10 cellular contexts compared by ENCODE assay signal in genomic region chr16:69924777-69925191, GRCh38. TPM values are rescaled to one million over a fixed set of nuclear protein-coding genes. Genes with fewer than 3 reads are reported as not detected.
DNase-seq lines count a peak whose midpoint lies in the region; ATAC-seq and TF ChIP-seq lines count a peak whose summit lies in the region.
"Had no signal": no experiment of that assay in that cellular context is flagged by ENCODE, and none has a peak within 500 bp of the region (broad histone marks: within the 10 kb centered on the region; RNA-seq: fewer than 3 reads in every experiment).

No MANE protein-coding gene starts in this region.

- H2BK120ac ChIP-seq in IMR-90 (ENCODE audit: low read depth, low read length), result peak overlapping the region; percentile 87

- intact Hi-C loops in IMR-90 (cut with micrococcal nuclease) (no loop called here), esophagus muscularis mucosa (cut with DNase I) (loop anchor here (5.0 kb wide), 1 partner anchor 62 kb away; no protein-coding TSS in a partner anchor), tibial artery (cut with DNase I; ENCODE audit: low total_unique reads) (no loop called here)

- peak overlapping the region; percentile 81 for H2BK5ac ChIP-seq in IMR-90 (ENCODE audit: low read depth, low read length, poor library complexity, severe bottlenecking)

- H3K4me1 Mint-ChIP-seq in mesothelial cell of epicardium, result peaks cover 26% of the 10 kb centered on the region
- H3K4me1 Mint-ChIP-seq in natural killer cell treated with Interleukin-12 subunit alpha and Interleukin-12 subunit beta and Interleukin-15 and Interleukin-18, amount 100 ng/mL, for 72 hours (ENCODE audit: low read depth in 2 of 2), result peaks cover 0 to 4% of the 10 kb centered on the region in 2 donors

- H3K4ac ChIP-seq in IMR-90 (ENCODE audit: low read depth, low read length), result peak overlapping the region; percentile 92

- H2BK20ac ChIP-seq in IMR-90 (ENCODE audit: low read depth, low read length), result peak overlapping the region; percentile 80; the same call in 1 of the 2 replicates

- H3K23ac ChIP-seq in IMR-90 (ENCODE audit: low read depth, low read length), result peak overlapping the region; percentile 68; the same call in 1 of the 2 replicates

- ATAC-seq in IMR-90 (ENCODE audit: low read depth) (peak; percentile 81), GM18909 (IDR thresholded peaks at IDR 0.05; ENCODE audit: poor library complexity, unreplicated experiment) (no peak)
- no peak for ATAC-seq in natural killer cell treated with Interleukin-12 subunit alpha and Interleukin-12 subunit beta and Interleukin-15 and Interleukin-18, amount 100 ng/mL, for 72 hours

- no peaks in the 10 kb centered on the region for H4K20me1 ChIP-seq in IMR-90 (ENCODE audit: insufficient read depth, low read length)

- peak overlapping the region; percentile 44 for H3K4me2 ChIP-seq in IMR-90 (ENCODE audit: low read depth, low read length)

- no peaks in the 10 kb centered on the region for H3K9me3 ChIP-seq in IMR-90 (ENCODE audit: control insufficient read depth, insufficient read depth, low read length)
- no peaks in the 10 kb centered on the region for H3K9me3 ChIP-seq in esophagus muscularis mucosa
- H3K9me3 ChIP-seq in tibial artery, result no peaks in the 10 kb centered on the region

- DNase-seq in IMR-90 (peak; percentile 81), esophagus muscularis mucosa (ENCODE audit: extremely low spot score) (no peak), mesothelial cell of epicardium (ENCODE audit: low spot score in 2 of 2, unreplicated experiment in 2 of 2) (no peak), tibial artery (peak; percentile 77 to 94), GOT3 (lab: John Stamatoyannopoulos, UW) (no peak), D341Med (ENCODE audit: low spot score) (no peak)
- DNase-seq in natural killer cell treated with Interleukin-12 subunit alpha and Interleukin-12 subunit beta and Interleukin-15 and Interleukin-18, amount 100 ng/mL, for 72 hours (ENCODE audit: low spot score), result no peak
- DNase-seq: NCI-H446 treated with DMSO at 0.1 percent for 48 hours had no signal

- no peaks in the 10 kb centered on the region for H3K27me3 Mint-ChIP-seq in mesothelial cell of epicardium (ENCODE audit: low read depth)
- H3K27me3 Mint-ChIP-seq in natural killer cell treated with Interleukin-12 subunit alpha and Interleukin-12 subunit beta and Interleukin-15 and Interleukin-18, amount 100 ng/mL, for 72 hours, result no peaks in the 10 kb centered on the region

- peaks cover 7% of the 10 kb centered on the region for H3K36me3 Mint-ChIP-seq in mesothelial cell of epicardium
- H3K36me3 Mint-ChIP-seq in natural killer cell treated with Interleukin-12 subunit alpha and Interleukin-12 subunit beta and Interleukin-15 and Interleukin-18, amount 100 ng/mL, for 72 hours, result peaks cover 5% of the 10 kb centered on the region

- peak overlapping the region; percentile 84 for H3K14ac ChIP-seq in IMR-90 (replicated peaks; ENCODE audit: low read depth, low read length)

- peak overlapping the region; percentile 38 for H2AK9ac ChIP-seq in IMR-90 (replicated peaks; ENCODE audit: low read depth, low read length, poor library complexity)

- CTCF ChIA-PET in IMR-90 (lab: Yijun Ruan, JAX), result no interaction called here

- peak overlapping the region; percentile 89 to 90; a peak in 3 of 4 replicates for H4K8ac ChIP-seq in IMR-90 (ENCODE audit: low read depth in 2 of 2, low read length in 2 of 2)

- no peak for TF ChIP-seq POLR2A in IMR-90 (IDR thresholded peaks at IDR 0.05; ENCODE audit: low read depth, low read length)
- no peak for TF ChIP-seq POLR2A in esophagus muscularis mucosa (IDR thresholded peaks at IDR 0.05; ENCODE audit: low read depth)

- peak overlapping the region; percentile 90 for H4K5ac ChIP-seq in IMR-90 (ENCODE audit: low read depth, low read length)

- H3K27ac ChIP-seq in IMR-90 (ENCODE audit: insufficient read depth, low read length) (peak overlapping the region; percentile 58), esophagus muscularis mucosa (replicated peaks in 1 of 4) (peak overlapping the region; percentile 51 to 77 (median 74)), tibial artery (peak overlapping the region; percentile 96 to 97)
- H3K27ac ChIP-seq: HL-60 had no signal

- H3K36me3 ChIP-seq in IMR-90 (ENCODE audit: control insufficient read depth, insufficient read depth, low read length), result no peaks in the 10 kb centered on the region
- peaks cover 0 to 13% (median 7%) of the 10 kb centered on the region in 4 donors for H3K36me3 ChIP-seq in esophagus muscularis mucosa
- peaks cover 7 to 8% (median 7%) of the 10 kb centered on the region in 3 donors for H3K36me3 ChIP-seq in tibial artery

- TF ChIP-seq CTCF in IMR-90 (conservative IDR thresholded peaks at IDR 0.05; ENCODE audit: low read depth, low read length) (no peak), esophagus muscularis mucosa (IDR thresholded peaks at IDR 0.05) (no peak), mesothelial cell of epicardium (IDR thresholded peaks at IDR 0.05; ENCODE audit: unreplicated experiment) (no peak), tibial artery (IDR thresholded peaks at IDR 0.05) (no peak)

- TF ChIP-seq RAD21 in IMR-90 (IDR thresholded peaks at IDR 0.05; ENCODE audit: low read length), result 0 out of 2 replicates have a peak, but pooled peaks have one; percentile 9

- H3K4me3 ChIP-seq in IMR-90 (ENCODE audit: insufficient read depth, low read depth, low read length) (no peak overlapping the region), esophagus muscularis mucosa (peak overlapping the region; percentile 1 to 48 (median 38)), tibial artery (peak overlapping the region; percentile 56 to 59)

- no peak overlapping the region for H3K56ac ChIP-seq in IMR-90 (ENCODE audit: extremely low read depth, insufficient read depth, low read length)

- H3K4me3 Mint-ChIP-seq in mesothelial cell of epicardium, result no peak overlapping the region
- H3K4me3 Mint-ChIP-seq in natural killer cell treated with Interleukin-12 subunit alpha and Interleukin-12 subunit beta and Interleukin-15 and Interleukin-18, amount 100 ng/mL, for 72 hours, result no peak overlapping the region

- H3K9me1 ChIP-seq in IMR-90 (ENCODE audit: insufficient read depth, low read length), result peaks cover 13% of the 10 kb centered on the region

- peak overlapping the region; percentile 88; the same call in 2 of the 3 replicates for H2BK15ac ChIP-seq in IMR-90 (ENCODE audit: low read depth, low read length)

- in situ Hi-C loops in IMR-90 (cut with MboI; ENCODE audit: low sequenced_read_pairs), result no loop called here

- 71% methylated on average over 9 of the region's 19 CpGs; no CpG with 5 or more reads in 1 of the 2 experiments for WGBS in IMR-90 (ENCODE audit: extremely low coverage in 2 of 2, insufficient read length in 1 of 2), 2 experiments
- 54% methylated on average over 19 of the region's 19 CpGs for WGBS in esophagus muscularis mucosa

- H3K27ac Mint-ChIP-seq in mesothelial cell of epicardium, result peak overlapping the region; percentile 88
- H3K27ac Mint-ChIP-seq in natural killer cell treated with Interleukin-12 subunit alpha and Interleukin-12 subunit beta and Interleukin-15 and Interleukin-18, amount 100 ng/mL, for 72 hours, result no peak overlapping the region

- H3K27me3 ChIP-seq in IMR-90 (ENCODE audit: control insufficient read depth, insufficient read depth, low read length), result no peaks in the 10 kb centered on the region
- H3K27me3 ChIP-seq in esophagus muscularis mucosa, result no peaks in the 10 kb centered on the region
- no peaks in the 10 kb centered on the region for H3K27me3 ChIP-seq in tibial artery

- H4K91ac ChIP-seq in IMR-90 (ENCODE audit: insufficient read depth, low read depth, low read length), result peak overlapping the region; percentile 79

- TF ChIP-seq EP300 in esophagus muscularis mucosa (IDR thresholded peaks at IDR 0.05), result no peak

- H3K9me3 Mint-ChIP-seq in mesothelial cell of epicardium, result no peaks in the 10 kb centered on the region
- no peaks in the 10 kb centered on the region for H3K9me3 Mint-ChIP-seq in natural killer cell treated with Interleukin-12 subunit alpha and Interleukin-12 subunit beta and Interleukin-15 and Interleukin-18, amount 100 ng/mL, for 72 hours

- POLR2A ChIA-PET in IMR-90 (lab: Charles Lee; ENCODE audit: unreplicated experiment), result no interaction called here

- H2AFZ ChIP-seq in IMR-90 (replicated peaks; ENCODE audit: low read length, poor library complexity), result peak overlapping the region; percentile 85

- H3K4me1 ChIP-seq in IMR-90 (ENCODE audit: control insufficient read depth, insufficient read depth, low read length), result peaks cover 8% of the 10 kb centered on the region
- H3K4me1 ChIP-seq in esophagus muscularis mucosa, result peaks cover 32 to 42% (median 40%) of the 10 kb centered on the region in 4 donors
- H3K4me1 ChIP-seq in tibial artery, result peaks cover 0 to 90% (median 72%) of the 10 kb centered on the region in 4 donors

- no TSS peak for BruUV-seq in IMR-90 (replicated peaks; lab: Mats Ljungman, UMichigan)

- H3K18ac ChIP-seq in IMR-90 (ENCODE audit: low read depth, low read length), result peak overlapping the region; percentile 86

- dilution Hi-C loops in IMR-90 (cut with HindIII; ENCODE audit: low sequenced_read_pairs, unreplicated experiment), result no loop called here

- peaks cover 0 to 18% of the 10 kb centered on the region in 2 experiments; a peak in 3 of 4 replicates for H3K79me1 ChIP-seq in IMR-90 (ENCODE audit: low read depth in 1 of 2, low read length in 2 of 2)

- H2AK5ac ChIP-seq in IMR-90 (ENCODE audit: low read depth, low read length), result peak overlapping the region; percentile 69; the same call in 1 of the 2 replicates

- peak overlapping the region; percentile 53 for H3K9ac ChIP-seq in IMR-90 (ENCODE audit: low read depth, low read length)

TF ChIP-seq in IMR-90, 13 proteins besides CTCF, POLR2A, EP300 and RAD21:
- TF ChIP-seq NFE2L2 (IDR thresholded peaks at IDR 0.05; ENCODE audit: low read depth, low read length) (no peak), MAZ (IDR thresholded peaks at IDR 0.05; ENCODE audit: borderline replicate concordance, low read depth, low read length) (peak; percentile 42; the same call in 1 of the 2 replicates)

RNA-seq across cellular contexts. Expression of gene CLEC18A, which starts 26.4 kb away (rescaled TPM):
- total RNA-seq in IMR-90 (2012; rRNA removed), result under 0.01 TPM in 1 of 2 replicates, not detected in the other
- polyA plus RNA-seq in IMR-90 (2012; rRNA removed), result 0.04 TPM in 1 of 2 replicates, not detected in the other
- 0.02 TPM in 1 of 2 replicates, not detected in the other for polyA plus RNA-seq in IMR-90 (2012; cell fraction: cytosol; rRNA removed)
- polyA plus RNA-seq in IMR-90 (2012; cell fraction: nucleus; rRNA removed; ENCODE audit: low replicate concordance), result 0.41 and 0.85 TPM in 2 replicates
- under 1 TPM in 3 of 4 donors, not detected in 1; 0.19 to 0.50 (median 0.46) TPM for total RNA-seq in esophagus muscularis mucosa
- total RNA-seq in mesothelial cell of epicardium, result 2.2 to 2.4 TPM (median 2.4 TPM) in 3 replicates
- total RNA-seq in natural killer cell treated with Interleukin-12 subunit alpha and Interleukin-12 subunit beta and Interleukin-15 and Interleukin-18, amount 100 ng/mL, for 72 hours, result 1 to 10 TPM; 2.2 to 5.1 TPM

Comparison
In these comparisons a context has a peak if more than half of its experiments do, and no peak if none do; other contexts are left out.
1. DNase-seq: peak in IMR-90 (single experiment) and tibial artery (2 of 2); none in esophagus muscularis mucosa (single experiment), mesothelial cell of epicardium (0 of 2), GOT3 (single experiment), D341Med (single experiment) and natural killer cell treated with Interleukin-12 subunit alpha and Interleukin-12 subunit beta and Interleukin-15 and Interleukin-18, amount 100 ng/mL, for 72 hours (single experiment).
2. Peak in every context shown above with its lines, with median percentiles within 50 percentile points of each other: H3K27ac ChIP-seq.